Comparison of ENCODE assay signal across 8 cellular contexts in the genomic region with DNA sequence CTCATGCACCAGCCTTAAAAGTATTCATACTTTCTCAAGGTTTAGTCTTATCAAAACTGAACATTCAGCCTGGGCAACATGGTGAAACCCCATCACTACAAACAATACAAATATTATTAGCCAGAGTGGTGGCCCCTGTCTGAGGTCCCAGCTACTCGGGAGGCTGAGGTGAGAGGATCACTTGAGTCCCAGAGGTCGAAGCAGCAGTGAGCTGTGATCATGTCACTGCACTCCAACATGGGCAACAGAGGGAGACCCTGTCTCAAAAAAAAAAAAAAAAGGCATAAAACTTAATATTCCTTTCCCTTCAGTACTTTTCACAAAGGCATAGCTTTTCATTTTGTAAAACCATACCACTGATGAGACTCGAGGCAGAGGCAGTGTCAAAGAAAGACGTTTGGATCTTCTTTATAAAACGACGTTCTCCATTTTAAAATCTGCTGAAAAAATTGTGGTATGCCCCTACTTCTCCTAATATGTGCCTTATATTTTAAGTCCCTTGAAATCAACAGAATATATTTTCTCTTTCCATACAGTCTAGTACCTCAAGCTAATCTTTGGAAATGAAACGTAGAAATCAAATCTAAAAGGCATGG. TPM values are rescaled to one million over a fixed set of nuclear protein-coding genes. Genes with fewer than 3 reads are reported as not detected.
DNase-seq lines count a peak whose midpoint lies in the region; ATAC-seq and TF ChIP-seq lines count a peak whose summit lies in the region.

No MANE protein-coding gene starts in this region.

- no peak overlapping the region for H2AFZ ChIP-seq in osteoblast (ENCODE audit: low read length)

- peak overlapping the region; percentile 95 for H3K4me2 ChIP-seq in osteoblast (ENCODE audit: insufficient read depth, low read length)

- DNase-seq in NCI-H82 (lab: John Stamatoyannopoulos, UW) (peak; percentile 11), NCI-H82 treated with DMSO at 0.1 percent for 48 hours (lab: John Stamatoyannopoulos, UW; ENCODE audit: unreplicated experiment) (no peak), OCI-M1 (lab: John Stamatoyannopoulos, UW) (peak; percentile 66), dorsolateral prefrontal cortex (no peak), osteoblast (ENCODE audit: insufficient read length, low spot score, missing footprints) (no peak), DMS153 (lab: John Stamatoyannopoulos, UW) (no peak)

- H3K4me3 ChIP-seq in dorsolateral prefrontal cortex: peak overlapping the region in 51 of 59 donors; percentile 0 to 98 (median 82)
- H3K4me3 ChIP-seq in osteoblast (ENCODE audit: insufficient read depth, low read length): peak overlapping the region; percentile 2

- no peaks in the 10 kb centered on the region for H3K27me3 ChIP-seq in dorsolateral prefrontal cortex
- H3K27me3 ChIP-seq in osteoblast (ENCODE audit: insufficient read depth, low read length): no peaks in the 10 kb centered on the region

- intact Hi-C loops in dorsolateral prefrontal cortex (cut with DNase I): no loop called here

- no peaks in the 10 kb centered on the region for H3K36me3 ChIP-seq in osteoblast (ENCODE audit: insufficient read depth, low read length)

- TF ChIP-seq CTCF in dorsolateral prefrontal cortex (IDR thresholded peaks at IDR 0.05 in 54 of 56, conservative IDR thresholded peaks at IDR 0.05 in 2 of 56; ENCODE audit: low read depth in 1 of 56, partially characterized antibody in 56 of 56): no peak
- no peak for TF ChIP-seq CTCF in osteoblast (IDR thresholded peaks at IDR 0.05; ENCODE audit: extremely low read depth, low read depth, low read length)

- no peaks in the 10 kb centered on the region for H3K9me3 ChIP-seq in osteoblast (ENCODE audit: low read depth, low read length)

- ATAC-seq in HG03045 (IDR thresholded peaks at IDR 0.05; ENCODE audit: unreplicated experiment) (no peak), GM21367 (IDR thresholded peaks at IDR 0.05; ENCODE audit: unreplicated experiment) (no peak)

- no peaks in the 10 kb centered on the region for H4K20me1 ChIP-seq in osteoblast (ENCODE audit: insufficient read depth, low read length)

- peaks cover 13% of the 10 kb centered on the region for H3K4me1 ChIP-seq in osteoblast (ENCODE audit: insufficient read depth, low read length)

- peaks cover 23% of the 10 kb centered on the region for H3K79me2 ChIP-seq in osteoblast (ENCODE audit: insufficient read depth, low read length)

- H3K27ac ChIP-seq in dorsolateral prefrontal cortex (no peak overlapping the region), osteoblast (ENCODE audit: low read depth, low read length) (no peak overlapping the region)

RNA-seq across cellular contexts. Expression of gene NSUN6, which starts 1.9 kb away (rescaled TPM):
- 10 to 100 TPM; 14.1 to 41.9 (median 27.5) TPM for total RNA-seq in dorsolateral prefrontal cortex
- total RNA-seq in osteoblast: 4.7 and 6.8 TPM in 2 replicates

RNA-seq across cellular contexts. Expression of gene ARL5B, which starts 9.8 kb away (rescaled TPM):
- total RNA-seq in dorsolateral prefrontal cortex (10 to 100 TPM in 115 of 120 experiments, 1 to 10 TPM in 5; 8.6 to 19.9 (median 13.1) TPM), osteoblast (19.5 and 19.7 TPM in 2 replicates)

Comparison
In these comparisons a context has a peak if more than half of its experiments do, and no peak if none do; other contexts are left out.
1. DNase-seq: peak in NCI-H82 (single experiment) and OCI-M1 (single experiment); none in NCI-H82 treated with DMSO at 0.1 percent for 48 hours (single experiment), dorsolateral prefrontal cortex (0 of 10), osteoblast (single experiment) and DMS153 (single experiment).